ENCODE assay signal across 1 cellular context in genomic region chr4:76074468-76074867, GRCh38.
TF ChIP-seq lines count a peak whose summit lies in the region.

TSS of gene ART3 (plus strand) at chr4:76074709. CDS start at chr4:76075890, 1,181 bp downstream.

TF ChIP-seq in H1, 55 proteins besides CTCF, POLR2A, EP300 and RAD21 (continued from another document):
- TF ChIP-seq SRF (IDR thresholded peaks at IDR 0.05; ENCODE audit: low read depth, low read length) (no peak), EZH2 (IDR thresholded peaks at IDR 0.05; ENCODE audit: low read depth, low read length, severe bottlenecking) (no peak), EGR1 (IDR thresholded peaks at IDR 0.05; ENCODE audit: borderline replicate concordance, low read depth, low read length) (no peak), KDM1A (IDR thresholded peaks at IDR 0.05; ENCODE audit: borderline replicate concordance, low read length) (no peak), BACH1 (IDR thresholded peaks at IDR 0.05; ENCODE audit: low read length) (no peak), NRF1 (IDR thresholded peaks at IDR 0.05; ENCODE audit: low read depth, low read length) (no peak), TBP (IDR thresholded peaks at IDR 0.05; ENCODE audit: low read depth, low read length) (no peak), HDAC2 (IDR thresholded peaks at IDR 0.05; ENCODE audit: borderline replicate concordance in 1 of 2, low read depth in 2 of 2, low read length in 2 of 2) (no peak), GTF2F1 (IDR thresholded peaks at IDR 0.05; ENCODE audit: borderline replicate concordance, low read depth, low read length) (no peak), JUND (IDR thresholded peaks at IDR 0.05; ENCODE audit: low read length) (no peak), CBX5 (IDR thresholded peaks at IDR 0.05; ENCODE audit: low read depth, low read length) (no peak), TCF12 (IDR thresholded peaks at IDR 0.05; ENCODE audit: low read depth, low read length) (no peak), FOSL1 (IDR thresholded peaks at IDR 0.05; ENCODE audit: insufficient read depth, low read depth, low read length) (no peak), CTBP2 (IDR thresholded peaks at IDR 0.05; ENCODE audit: borderline replicate concordance, insufficient read depth, insufficient read length, low read length) (no peak)
